Comparison of ENCODE assay signal across 1 cellular context in the genomic region with DNA sequence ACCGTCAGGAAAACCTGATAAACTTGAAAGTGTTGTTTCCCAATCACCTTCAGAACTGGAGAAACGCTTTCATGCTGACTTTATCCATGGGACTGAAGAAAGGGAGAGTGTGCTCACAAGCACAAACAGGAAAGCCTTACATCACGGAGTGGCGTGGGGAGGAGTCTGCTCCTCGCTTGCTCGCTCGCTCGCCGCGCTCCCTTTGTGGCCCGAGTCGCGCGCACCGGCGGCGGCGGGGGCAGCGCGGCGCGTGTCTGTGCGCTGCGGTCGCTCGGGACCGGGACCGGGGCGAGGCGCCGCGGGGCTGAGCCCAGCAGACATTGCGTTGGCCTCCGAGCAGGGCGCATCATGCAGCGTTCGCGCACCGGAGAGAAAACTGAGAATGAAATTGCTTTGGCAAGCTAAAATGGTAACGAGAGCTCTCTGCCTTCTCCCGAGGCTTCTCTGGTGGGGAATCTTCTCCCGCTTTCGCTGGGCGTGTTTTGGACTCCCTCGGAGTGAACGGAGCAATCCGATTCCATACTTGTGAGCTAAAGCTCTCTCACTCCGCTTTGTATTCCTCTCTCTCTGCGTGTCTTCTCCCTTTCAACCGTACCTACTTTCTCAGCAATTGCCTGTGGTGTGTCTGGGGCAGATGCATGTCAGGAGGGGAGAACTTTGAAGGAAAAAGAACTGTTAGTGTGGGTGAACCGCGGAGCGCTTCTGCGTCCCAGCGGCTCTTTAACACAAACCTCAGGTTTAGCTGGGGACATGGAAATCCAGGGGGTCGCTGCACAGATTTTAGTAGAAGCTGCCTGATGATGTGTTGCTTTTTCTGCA.
TF ChIP-seq lines count a peak whose summit lies in the region.

TSS of gene RGL1 (plus strand) at position 205 of the 819 bp plus-strand sequence. CDS start at position 383, 178 bp downstream.

TF ChIP-seq in HEK293, 187 proteins besides CTCF, POLR2A, EP300 and RAD21 (continued from another document):
- peak; percentile 90 for TF ChIP-seq PRDM1 (tag by site-specific recombination; IDR thresholded peaks at IDR 0.05)
- TF ChIP-seq HOXA7 (CRISPR knock-in tag; IDR thresholded peaks at IDR 0.05; ENCODE audit: borderline replicate concordance): no peak
